ENCODE assay signal across 15 cellular contexts in genomic region chr18:59024829-59025228, GRCh38.
DNase-seq lines count a peak whose midpoint lies in the region; TF ChIP-seq lines count a peak whose summit lies in the region.
"Had no signal": no experiment of that assay in that cellular context is flagged by ENCODE, and none has a peak within 500 bp of the region (broad histone marks: within the 10 kb centered on the region; RNA-seq: fewer than 3 reads in every experiment).

No MANE protein-coding gene starts in this region.

- no peaks in the 10 kb centered on the region for H3K9me2 ChIP-seq in hepatocyte (replicated peaks; ENCODE audit: insufficient read depth)

- TF ChIP-seq CTCF in HFFc6 (IDR thresholded peaks at IDR 0.05) (no peak), cardiac fibroblast (IDR thresholded peaks at IDR 0.05; ENCODE audit: low read depth, low read length) (no peak), hepatocyte (IDR thresholded peaks at IDR 0.05; ENCODE audit: poor library complexity) (no peak)

- no peaks in the 10 kb centered on the region for H3K79me1 ChIP-seq in mesendoderm (ENCODE audit: low read length)

- H3K27ac ChIP-seq in hepatocyte (peak overlapping the region; percentile 46), substantia nigra (ENCODE audit: low read depth, low read length, poor library complexity, severe bottlenecking) (peak overlapping the region; percentile 26), mesendoderm (ENCODE audit: low read depth, low read length) (no peak overlapping the region)

- H3K23ac ChIP-seq in mesendoderm (ENCODE audit: low read length): no peak overlapping the region

- no peaks in the 10 kb centered on the region for H3K79me2 ChIP-seq in hepatocyte
- H3K79me2 ChIP-seq in mesendoderm (ENCODE audit: control insufficient read depth, insufficient read depth, low read length): no peaks in the 10 kb centered on the region

- H2BK5ac ChIP-seq in mesendoderm (ENCODE audit: low read length): no peak overlapping the region

- H3K4me3 Mint-ChIP-seq in HFFc6: no peak overlapping the region
- H3K4me3 Mint-ChIP-seq in T-helper 2 cell treated with Interferon-gamma antibody and Interleukin-4, amounts not matched to agents 5 μg/mL and 100 μg/mL, for 36 hours: no peak overlapping the region
- H3K4me3 Mint-ChIP-seq: activated CD8-positive, alpha-beta T cell treated with anti-CD3 and anti-CD28 coated beads for 36 hours had no signal

- no peak overlapping the region for H3K4ac ChIP-seq in mesendoderm (ENCODE audit: low read depth, low read length)

- H3K36me3 Mint-ChIP-seq in HFFc6 (ENCODE audit: low read depth): no peaks in the 10 kb centered on the region
- no peaks in the 10 kb centered on the region for H3K36me3 Mint-ChIP-seq in T-helper 2 cell treated with Interferon-gamma antibody and Interleukin-4, amounts not matched to agents 5 μg/mL and 100 μg/mL, for 36 hours (ENCODE audit: low read depth)

- DNase-seq in HFFc6 (peak; percentile 25), cardiac fibroblast (ENCODE audit: low read depth in 2 of 2) (peak; percentile 72 to 81), hepatocyte (ENCODE audit: low spot score) (no peak), substantia nigra (lab: John Stamatoyannopoulos, UW) (no peak), NCI-H1930 (lab: John Stamatoyannopoulos, UW) (no peak), mesendoderm (no peak), NCI-H1092 (lab: John Stamatoyannopoulos, UW) (no peak)
- DNase-seq in T-helper 2 cell treated with Interferon-gamma antibody and Interleukin-4, amounts not matched to agents 5 μg/mL and 100 μg/mL, for 36 hours (ENCODE audit: low spot score): no peak
- DNase-seq: activated CD8-positive, alpha-beta T cell treated with anti-CD3 and anti-CD28 coated beads for 36 hours; activated naive CD4-positive, alpha-beta T cell treated with anti-CD3 and anti-CD28 coated beads, Interleukin-2, amount 50 U/mL, for 16 hours; DMS153; islet precursor cell; NK-92 treated with Interleukin-12 subunit alpha and Interleukin-12 subunit beta, amount 100 ng/mL, for 24 hours had no signal

- H4K20me1 ChIP-seq in hepatocyte (ENCODE audit: insufficient read depth, poor library complexity, severe bottlenecking): no peaks in the 10 kb centered on the region

- H3K27me3 Mint-ChIP-seq in HFFc6 (ENCODE audit: insufficient read depth): no peaks in the 10 kb centered on the region; the same call in 1 of the 2 replicates
- no peaks in the 10 kb centered on the region for H3K27me3 Mint-ChIP-seq in T-helper 2 cell treated with Interferon-gamma antibody and Interleukin-4, amounts not matched to agents 5 μg/mL and 100 μg/mL, for 36 hours (ENCODE audit: low read depth)

- H3K4me2 ChIP-seq in hepatocyte (no peak overlapping the region), mesendoderm (ENCODE audit: low read length) (no peak overlapping the region)

- WGBS in hepatocyte (ENCODE audit: low lambda C conversion rate, missing lambda C conversion rate): 22% methylated on average over 3 of the region's 3 CpGs
- no CpG with 5 or more reads among the region's 3 CpGs for WGBS in mesendoderm (ENCODE audit: extremely low coverage, insufficient coverage, low lambda C conversion rate)

- H2AFZ ChIP-seq in hepatocyte: peak overlapping the region; percentile 21

- no peak overlapping the region for H2BK120ac ChIP-seq in mesendoderm (ENCODE audit: low read depth, low read length)

- H2AK5ac ChIP-seq in mesendoderm (ENCODE audit: low read length): no peak overlapping the region

- H3K9me3 Mint-ChIP-seq in HFFc6: no peaks in the 10 kb centered on the region
- no peaks in the 10 kb centered on the region for H3K9me3 Mint-ChIP-seq in T-helper 2 cell treated with Interferon-gamma antibody and Interleukin-4, amounts not matched to agents 5 μg/mL and 100 μg/mL, for 36 hours
- H3K9me3 Mint-ChIP-seq: activated CD8-positive, alpha-beta T cell treated with anti-CD3 and anti-CD28 coated beads for 36 hours had no signal

- no peak overlapping the region for H4K5ac ChIP-seq in mesendoderm (ENCODE audit: low read length)

- H3K27me3 ChIP-seq in hepatocyte: no peaks in the 10 kb centered on the region
- no peaks in the 10 kb centered on the region for H3K27me3 ChIP-seq in mesendoderm (ENCODE audit: insufficient read depth, low read length, poor library complexity)

- H3K18ac ChIP-seq in mesendoderm (ENCODE audit: low read length): no peak overlapping the region

- no peak overlapping the region for H3K4me3 ChIP-seq in cardiac fibroblast (replicated peaks in 1 of 2; ENCODE audit: low read depth in 2 of 2, low read length in 2 of 2)
- H3K4me3 ChIP-seq in hepatocyte: no peak overlapping the region
- no peak overlapping the region for H3K4me3 ChIP-seq in mesendoderm (ENCODE audit: low read length)
- H3K4me3 ChIP-seq: GM12878 had no signal

- H3K4me1 Mint-ChIP-seq in HFFc6 (ENCODE audit: low read depth): peaks cover 21% of the 10 kb centered on the region
- no peaks in the 10 kb centered on the region for H3K4me1 Mint-ChIP-seq in T-helper 2 cell treated with Interferon-gamma antibody and Interleukin-4, amounts not matched to agents 5 μg/mL and 100 μg/mL, for 36 hours (ENCODE audit: low read depth)

- no peak overlapping the region for H3K9ac ChIP-seq in mesendoderm (ENCODE audit: low read length)

- no peak overlapping the region for H4K8ac ChIP-seq in mesendoderm (ENCODE audit: low read depth, low read length)

- H2BK15ac ChIP-seq in mesendoderm (replicated peaks; ENCODE audit: low read depth): no peak overlapping the region

- no peak overlapping the region for H3K56ac ChIP-seq in mesendoderm (ENCODE audit: low read length)

- no peak overlapping the region for H3K27ac Mint-ChIP-seq in HFFc6
- H3K27ac Mint-ChIP-seq in T-helper 2 cell treated with Interferon-gamma antibody and Interleukin-4, amounts not matched to agents 5 μg/mL and 100 μg/mL, for 36 hours: no peak overlapping the region
- H3K27ac Mint-ChIP-seq: activated CD8-positive, alpha-beta T cell treated with anti-CD3 and anti-CD28 coated beads for 36 hours; progenitor cell of endocrine pancreas had no signal

- H3K36me3 ChIP-seq in hepatocyte (replicated peaks; ENCODE audit: insufficient read depth, low read depth): no peaks in the 10 kb centered on the region
- H3K36me3 ChIP-seq in mesendoderm (ENCODE audit: control insufficient read depth, insufficient read depth, low read length): no peaks in the 10 kb centered on the region

- H3K4me1 ChIP-seq in hepatocyte (ENCODE audit: insufficient read depth) (peaks cover 9% of the 10 kb centered on the region), mesendoderm (ENCODE audit: control insufficient read depth, low read depth, low read length) (no peaks in the 10 kb centered on the region)

- no peaks in the 10 kb centered on the region for H3K9me3 ChIP-seq in hepatocyte (ENCODE audit: low read depth)

Comparison
In these comparisons a context has a peak if more than half of its experiments do, and no peak if none do; other contexts are left out.
1. DNase-seq: peak in HFFc6 (single experiment) and cardiac fibroblast (2 of 2); none in hepatocyte (single experiment), substantia nigra (0 of 49), NCI-H1930 (0 of 2), mesendoderm (single experiment), NCI-H1092 (single experiment) and T-helper 2 cell treated with Interferon-gamma antibody and Interleukin-4, amounts not matched to agents 5 μg/mL and 100 μg/mL, for 36 hours (single experiment).